ENCODE assay signal across 11 cellular contexts in the genomic region with DNA sequence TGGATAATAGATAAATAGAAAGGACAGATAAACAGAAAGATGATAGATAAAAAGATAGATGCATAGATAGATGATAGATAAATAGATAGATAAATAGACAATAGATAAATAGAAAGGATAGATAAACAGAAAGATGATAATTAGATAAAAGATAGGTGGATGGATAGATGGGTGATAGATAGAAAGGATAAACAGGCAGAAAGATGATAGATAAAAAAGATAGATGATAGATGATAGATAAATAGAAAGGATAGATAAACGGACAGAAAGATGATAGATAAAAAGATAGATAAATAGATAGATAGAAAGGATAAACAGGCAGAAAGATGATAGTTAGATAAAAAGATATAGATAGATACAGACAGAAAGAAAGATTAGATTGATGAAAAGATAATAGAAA.
"Had no signal": no experiment of that assay in that cellular context is flagged by ENCODE, and none has a peak within 500 bp of the region (broad histone marks: within the 10 kb centered on the region; RNA-seq: fewer than 3 reads in every experiment).

No MANE protein-coding gene starts in this region.

- H3K27ac ChIP-seq: GM23248 had no signal

- FAIRE-seq: H1, H54 had no signal

- H3K4me3 ChIP-seq: GM23248, GM23338, HAP-1 had no signal

- H3K4me2 ChIP-seq: GM23338 had no signal

- H3K9me3 ChIP-seq: HAP-1 had no signal

- ATAC-seq: GM23338, HCT116 had no signal

- H3K36me3 ChIP-seq: HAP-1 had no signal

- H3K27ac Mint-ChIP-seq: GM23338, H9, HFFc6 had no signal

- H3K4me3 Mint-ChIP-seq: GM23338, H9, HFFc6 had no signal

- H3K4me1 ChIP-seq: HAP-1 had no signal

- H3K9ac ChIP-seq: GM23248 had no signal

- H3K9me3 Mint-ChIP-seq: GM23338, H9 had no signal

- DNase-seq: GM23248, GOT3, H7, H9, HCEC 1CT, HFFc6 had no signal

- H2AFZ ChIP-seq: GM23248, GM23338 had no signal
